Comparison of ENCODE assay signal across 8 cellular contexts in the genomic region with DNA sequence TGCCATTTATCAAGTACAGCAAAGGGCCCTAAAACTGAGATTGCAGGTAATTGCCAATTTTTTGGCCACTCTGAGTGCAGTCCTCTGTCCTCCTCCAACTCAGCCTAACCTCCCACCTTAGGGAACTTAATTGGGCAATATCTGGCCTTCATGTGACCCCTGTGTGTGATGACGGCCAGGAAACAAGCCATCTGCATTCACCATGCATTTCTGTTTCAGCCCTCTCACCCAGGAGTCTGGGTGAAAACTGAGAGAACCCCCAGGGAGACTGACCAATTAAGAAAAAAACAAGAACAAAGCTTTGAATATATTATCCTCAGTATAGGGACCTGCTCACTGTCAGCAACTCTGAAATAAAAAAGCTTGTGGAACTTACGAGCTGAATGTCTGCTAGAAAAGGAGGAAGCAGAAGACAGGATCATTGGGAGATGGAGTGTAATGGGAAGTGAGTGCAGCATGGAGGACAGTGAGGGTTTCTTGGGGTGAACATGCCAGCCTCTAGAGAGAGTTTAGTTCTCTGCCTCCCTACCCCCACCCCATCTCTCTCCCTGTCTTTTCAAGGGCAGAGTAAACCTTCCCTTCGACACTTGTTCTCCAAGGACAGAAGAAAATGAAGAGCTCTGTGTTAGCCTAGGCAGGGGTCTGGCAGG. TPM values are rescaled to one million over a fixed set of nuclear protein-coding genes. Genes with fewer than 3 reads are reported as not detected.
DNase-seq lines count a peak whose midpoint lies in the region; ATAC-seq and TF ChIP-seq lines count a peak whose summit lies in the region.

No MANE protein-coding gene starts in this region.

- TF ChIP-seq RAD21 in SK-N-SH (IDR thresholded peaks at IDR 0.05; ENCODE audit: low read length) = no peak

- H3K4me1 Mint-ChIP-seq in activated naive CD4-positive, alpha-beta T cell treated with anti-CD3 and anti-CD28 coated beads, Interleukin-2, amount 50 U/mL, for 24 hours = peaks cover 90% of the 10 kb centered on the region

- TF ChIP-seq CTCF in SK-N-SH (IDR thresholded peaks at IDR 0.05) = no peak
- no peak for TF ChIP-seq CTCF in upper lobe of right lung (IDR thresholded peaks at IDR 0.05)

- intact Hi-C loops in upper lobe of right lung (cut with DNase I) = no loop called here

- H3K27me3 ChIP-seq in SK-N-SH (ENCODE audit: insufficient read depth) (no peaks in the 10 kb centered on the region), layer of hippocampus (ENCODE audit: control insufficient read depth, insufficient read depth, low read length) (no peaks in the 10 kb centered on the region), upper lobe of right lung (no peaks in the 10 kb centered on the region)

- H3K36me3 ChIP-seq in SK-N-SH (replicated peaks in 1 of 2; ENCODE audit: control insufficient read depth in 1 of 2, insufficient read depth in 2 of 2, low read length in 1 of 2) (no peaks in the 10 kb centered on the region), upper lobe of right lung (no peaks in the 10 kb centered on the region)

- CTCF ChIA-PET in SK-N-SH (lab: Yijun Ruan, JAX) = interaction anchor here (0.7 to 1.4 kb wide), 7 partner anchors 10 to 169 kb away, joined by 3 to 4 read pairs (median 3); a partner anchor contains a TSS

- no peak overlapping the region for H3K9ac ChIP-seq in SK-N-SH

- no peaks in the 10 kb centered on the region for H3K9me3 Mint-ChIP-seq in activated naive CD4-positive, alpha-beta T cell treated with anti-CD3 and anti-CD28 coated beads, Interleukin-2, amount 50 U/mL, for 24 hours

- POLR2A ChIA-PET in SK-N-SH (lab: Yijun Ruan, JAX) = interaction anchor here (1.3 kb wide), 1 partner anchor 9 kb away, joined by 6 read pairs; a partner anchor contains a TSS

- H3K9me2 ChIP-seq in SK-N-SH = no peaks in the 10 kb centered on the region

- 74% methylated on average over 3 of the region's 3 CpGs for WGBS in SK-N-SH (ENCODE audit: low lambda C conversion rate)

- H3K4me1 ChIP-seq in SK-N-SH (ENCODE audit: control insufficient read depth in 1 of 2, insufficient read depth in 2 of 2, low read depth in 1 of 2, low read length in 1 of 2) (peaks cover 4 to 22% of the 10 kb centered on the region in 2 experiments; a peak in 2 of 4 replicates), upper lobe of right lung (peaks cover 45% of the 10 kb centered on the region)

- no peak for TF ChIP-seq EP300 in SK-N-SH (IDR thresholded peaks at IDR 0.05; ENCODE audit: borderline replicate concordance in 1 of 2, low read depth in 1 of 2, low read length in 1 of 2)

- H3K27ac ChIP-seq in SK-N-SH (ENCODE audit: low read depth in 2 of 2, low read length in 1 of 2) = peak overlapping the region in 1 of 2 experiments; percentile 58; a peak in 2 of 4 replicates
- peak overlapping the region; percentile 33 for H3K27ac ChIP-seq in layer of hippocampus (ENCODE audit: low read depth, low read length)
- H3K27ac ChIP-seq in upper lobe of right lung = peak overlapping the region; percentile 59

- no peaks in the 10 kb centered on the region for H4K20me1 ChIP-seq in SK-N-SH (ENCODE audit: insufficient read depth)

- peak overlapping the region; percentile 52 for H3K27ac Mint-ChIP-seq in activated naive CD4-positive, alpha-beta T cell treated with anti-CD3 and anti-CD28 coated beads, Interleukin-2, amount 50 U/mL, for 24 hours

- no peak for DNase-seq in activated naive CD4-positive, alpha-beta T cell treated with Interleukin-2 at 50 U/mL for 16 hours
- peak; percentile 22 for DNase-seq in SK-N-SH
- no peak for DNase-seq in upper lobe of right lung
- no peak for DNase-seq in HPDE6-E6E7 (ENCODE audit: extremely low spot score)
- DNase-seq in NCI-H748 (lab: John Stamatoyannopoulos, UW; ENCODE audit: unreplicated experiment) = no peak

- H3F3A ChIP-seq in SK-N-SH (replicated peaks; ENCODE audit: insufficient read depth) = no peaks in the 10 kb centered on the region

- peak overlapping the region; percentile 34 for H3K4me2 ChIP-seq in SK-N-SH

- ATAC-seq in upper lobe of right lung = peak; percentile 78
- no peak for ATAC-seq in GM21619 (IDR thresholded peaks at IDR 0.05; ENCODE audit: unreplicated experiment)

- H2AFZ ChIP-seq in SK-N-SH (ENCODE audit: low read depth) = no peak overlapping the region

- peak overlapping the region; percentile 53 for H3K4me3 Mint-ChIP-seq in activated naive CD4-positive, alpha-beta T cell treated with anti-CD3 and anti-CD28 coated beads, Interleukin-2, amount 50 U/mL, for 24 hours

- H3K4me3 ChIP-seq in SK-N-SH (ENCODE audit: low read depth in 2 of 2, low read length in 1 of 2) (no peak overlapping the region; a peak in 1 of 4 replicates), upper lobe of right lung (peak overlapping the region; percentile 11)

- peaks cover 7% of the 10 kb centered on the region for H3K36me3 Mint-ChIP-seq in activated naive CD4-positive, alpha-beta T cell treated with anti-CD3 and anti-CD28 coated beads, Interleukin-2, amount 50 U/mL, for 24 hours

- H3K9me3 ChIP-seq in SK-N-SH (no peaks in the 10 kb centered on the region), upper lobe of right lung (no peaks in the 10 kb centered on the region)

- H3K27me3 Mint-ChIP-seq in activated naive CD4-positive, alpha-beta T cell treated with anti-CD3 and anti-CD28 coated beads, Interleukin-2, amount 50 U/mL, for 24 hours = no peaks in the 10 kb centered on the region

- peaks cover 6% of the 10 kb centered on the region; the same call in 1 of the 2 replicates for H3K79me2 ChIP-seq in SK-N-SH (ENCODE audit: insufficient read depth)

TF ChIP-seq in SK-N-SH, 30 proteins besides CTCF, POLR2A, EP300 and RAD21 (continues in another document):
- TF ChIP-seq GATA2 (CRISPR knock-in tag; IDR thresholded peaks at IDR 0.05) = no peak
- no peak for TF ChIP-seq POLR2AphosphoS5 (IDR thresholded peaks at IDR 0.05; ENCODE audit: low read depth, low read length)
- TF ChIP-seq, protein P1, sequence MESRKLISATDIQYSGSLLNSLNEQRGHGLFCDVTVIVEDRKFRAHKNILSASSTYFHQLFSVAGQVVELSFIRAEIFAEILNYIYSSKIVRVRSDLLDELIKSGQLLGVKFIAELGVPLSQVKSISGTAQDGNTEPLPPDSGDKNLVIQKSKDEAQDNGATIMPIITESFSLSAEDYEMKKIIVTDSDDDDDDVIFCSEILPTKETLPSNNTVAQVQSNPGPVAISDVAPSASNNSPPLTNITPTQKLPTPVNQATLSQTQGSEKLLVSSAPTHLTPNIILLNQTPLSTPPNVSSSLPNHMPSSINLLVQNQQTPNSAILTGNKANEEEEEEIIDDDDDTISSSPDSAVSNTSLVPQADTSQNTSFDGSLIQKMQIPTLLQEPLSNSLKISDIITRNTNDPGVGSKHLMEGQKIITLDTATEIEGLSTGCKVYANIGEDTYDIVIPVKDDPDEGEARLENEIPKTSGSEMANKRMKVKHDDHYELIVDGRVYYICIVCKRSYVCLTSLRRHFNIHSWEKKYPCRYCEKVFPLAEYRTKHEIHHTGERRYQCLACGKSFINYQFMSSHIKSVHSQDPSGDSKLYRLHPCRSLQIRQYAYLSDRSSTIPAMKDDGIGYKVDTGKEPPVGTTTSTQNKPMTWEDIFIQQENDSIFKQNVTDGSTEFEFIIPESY (IDR thresholded peaks at IDR 0.05; ENCODE audit: borderline replicate concordance, low read depth) = no peak
- TF ChIP-seq, protein P2, sequence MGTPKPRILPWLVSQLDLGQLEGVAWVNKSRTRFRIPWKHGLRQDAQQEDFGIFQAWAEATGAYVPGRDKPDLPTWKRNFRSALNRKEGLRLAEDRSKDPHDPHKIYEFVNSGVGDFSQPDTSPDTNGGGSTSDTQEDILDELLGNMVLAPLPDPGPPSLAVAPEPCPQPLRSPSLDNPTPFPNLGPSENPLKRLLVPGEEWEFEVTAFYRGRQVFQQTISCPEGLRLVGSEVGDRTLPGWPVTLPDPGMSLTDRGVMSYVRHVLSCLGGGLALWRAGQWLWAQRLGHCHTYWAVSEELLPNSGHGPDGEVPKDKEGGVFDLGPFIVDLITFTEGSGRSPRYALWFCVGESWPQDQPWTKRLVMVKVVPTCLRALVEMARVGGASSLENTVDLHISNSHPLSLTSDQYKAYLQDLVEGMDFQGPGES (IDR thresholded peaks at IDR 0.05; ENCODE audit: low read depth, low read length) = no peak
- no peak for TF ChIP-seq FOXJ3 (CRISPR knock-in tag; IDR thresholded peaks at IDR 0.05)
- TF ChIP-seq ELF1 (IDR thresholded peaks at IDR 0.05) = no peak
- TF ChIP-seq, protein P3, sequence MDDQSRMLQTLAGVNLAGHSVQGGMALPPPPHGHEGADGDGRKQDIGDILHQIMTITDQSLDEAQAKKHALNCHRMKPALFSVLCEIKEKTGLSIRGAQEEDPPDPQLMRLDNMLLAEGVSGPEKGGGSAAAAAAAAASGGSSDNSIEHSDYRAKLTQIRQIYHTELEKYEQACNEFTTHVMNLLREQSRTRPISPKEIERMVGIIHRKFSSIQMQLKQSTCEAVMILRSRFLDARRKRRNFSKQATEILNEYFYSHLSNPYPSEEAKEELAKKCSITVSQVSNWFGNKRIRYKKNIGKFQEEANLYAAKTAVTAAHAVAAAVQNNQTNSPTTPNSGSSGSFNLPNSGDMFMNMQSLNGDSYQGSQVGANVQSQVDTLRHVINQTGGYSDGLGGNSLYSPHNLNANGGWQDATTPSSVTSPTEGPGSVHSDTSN (IDR thresholded peaks at IDR 0.05) = no peak
- no peak for TF ChIP-seq EZH2phosphoT487 (IDR thresholded peaks at IDR 0.05; ENCODE audit: borderline replicate concordance, low read depth)
- TF ChIP-seq, protein P4, sequence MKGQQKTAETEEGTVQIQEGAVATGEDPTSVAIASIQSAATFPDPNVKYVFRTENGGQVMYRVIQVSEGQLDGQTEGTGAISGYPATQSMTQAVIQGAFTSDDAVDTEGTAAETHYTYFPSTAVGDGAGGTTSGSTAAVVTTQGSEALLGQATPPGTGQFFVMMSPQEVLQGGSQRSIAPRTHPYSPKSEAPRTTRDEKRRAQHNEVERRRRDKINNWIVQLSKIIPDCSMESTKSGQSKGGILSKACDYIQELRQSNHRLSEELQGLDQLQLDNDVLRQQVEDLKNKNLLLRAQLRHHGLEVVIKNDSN (IDR thresholded peaks at IDR 0.05; ENCODE audit: borderline replicate concordance, low read depth) = no peak
- TF ChIP-seq, protein P5, sequence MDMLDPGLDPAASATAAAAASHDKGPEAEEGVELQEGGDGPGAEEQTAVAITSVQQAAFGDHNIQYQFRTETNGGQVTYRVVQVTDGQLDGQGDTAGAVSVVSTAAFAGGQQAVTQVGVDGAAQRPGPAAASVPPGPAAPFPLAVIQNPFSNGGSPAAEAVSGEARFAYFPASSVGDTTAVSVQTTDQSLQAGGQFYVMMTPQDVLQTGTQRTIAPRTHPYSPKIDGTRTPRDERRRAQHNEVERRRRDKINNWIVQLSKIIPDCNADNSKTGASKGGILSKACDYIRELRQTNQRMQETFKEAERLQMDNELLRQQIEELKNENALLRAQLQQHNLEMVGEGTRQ (IDR thresholded peaks at IDR 0.05; ENCODE audit: borderline replicate concordance, low read depth, low read length) = no peak
- no peak for TF ChIP-seq FOXM1 (IDR thresholded peaks at IDR 0.05; ENCODE audit: low read depth)
- TF ChIP-seq FOSL2 (IDR thresholded peaks at IDR 0.05; ENCODE audit: borderline replicate concordance, low read depth) = no peak

RNA-seq across cellular contexts. Expression of a gene that starts 9.6 kb away (rescaled TPM):
- polyA plus RNA-seq in SK-N-SH (2012; rRNA removed) = 11.5 and 14.1 TPM in 2 replicates
- 13.3 and 17.5 TPM in 2 replicates for polyA plus RNA-seq in SK-N-SH (2012; cell fraction: cytosol; rRNA removed)
- polyA plus RNA-seq in SK-N-SH (2012; cell fraction: nucleus; rRNA removed) = 8.0 and 9.7 TPM in 2 replicates
- 35.4 TPM for total RNA-seq in upper lobe of right lung
